ENCODE assay signal across 1 cellular context in the genomic region with DNA sequence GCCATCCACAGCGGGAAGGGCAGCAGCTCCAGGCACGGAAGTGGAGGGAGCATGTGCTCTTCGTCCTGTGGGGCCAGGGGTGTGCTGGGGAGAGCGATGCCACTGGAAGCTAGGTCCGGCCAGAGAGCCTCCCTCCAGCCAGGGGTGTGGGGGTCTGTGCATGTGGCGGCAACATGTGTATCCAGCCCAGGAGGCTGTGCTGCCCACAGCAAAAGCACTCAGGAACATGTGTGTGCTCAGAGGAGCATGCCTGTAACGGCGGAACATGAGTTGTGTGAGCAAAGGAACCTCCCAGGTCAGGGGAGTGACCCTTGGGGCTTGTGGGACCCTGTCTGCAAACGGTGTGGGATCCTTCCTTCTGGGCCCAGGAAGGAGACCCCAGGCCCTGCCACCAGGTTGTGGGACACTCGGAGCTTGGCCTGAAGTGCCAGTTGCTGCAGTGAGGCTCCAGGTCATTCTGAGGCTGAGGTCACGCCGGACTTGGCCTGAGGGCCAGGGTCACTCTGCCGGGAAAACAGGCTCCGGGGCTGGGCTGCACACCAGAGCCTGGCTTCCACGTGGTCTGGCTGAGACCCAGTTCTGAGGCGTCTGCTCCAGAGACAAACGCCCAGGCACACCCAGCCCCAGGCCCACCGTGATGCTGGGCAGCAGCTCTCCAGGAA.
TF ChIP-seq lines count a peak whose summit lies in the region.

No MANE protein-coding gene starts in this region.

TF ChIP-seq in HepG2, 621 proteins besides CTCF, POLR2A, EP300 and RAD21 (continued from another document and continues in another):
- TF ChIP-seq HCFC1 (IDR thresholded peaks at IDR 0.05; ENCODE audit: low read depth, low read length) (no peak), ZNF572 (CRISPR knock-in tag; IDR thresholded peaks at IDR 0.05) (no peak), ZBTB7B (CRISPR knock-in tag; IDR thresholded peaks at IDR 0.05) (no peak), SP5 (CRISPR knock-in tag; IDR thresholded peaks at IDR 0.05; ENCODE audit: borderline replicate concordance, low read depth) (no peak), ZNF780A (CRISPR knock-in tag; IDR thresholded peaks at IDR 0.05) (no peak), ZBTB1 (CRISPR knock-in tag; IDR thresholded peaks at IDR 0.05; ENCODE audit: borderline replicate concordance) (no peak), SOX6 (IDR thresholded peaks at IDR 0.05) (no peak), SOX6 (CRISPR knock-in tag; IDR thresholded peaks at IDR 0.05) (no peak; the same call in 1 of the 2 replicates), U2AF2 (IDR thresholded peaks at IDR 0.05; ENCODE audit: low read depth, low read length) (no peak), MED13 (CRISPR knock-in tag; IDR thresholded peaks at IDR 0.05) (no peak), RBFOX2 (IDR thresholded peaks at IDR 0.05; ENCODE audit: low read depth, low read length) (no peak), ZNF383 (CRISPR knock-in tag; IDR thresholded peaks at IDR 0.05; ENCODE audit: borderline replicate concordance) (no peak), ZNF891 (CRISPR knock-in tag; IDR thresholded peaks at IDR 0.05) (no peak), NFRKB (IDR thresholded peaks at IDR 0.05) (no peak), SMAD9 (CRISPR knock-in tag; IDR thresholded peaks at IDR 0.05) (no peak), ZNF788 (CRISPR knock-in tag; IDR thresholded peaks at IDR 0.05; ENCODE audit: borderline replicate concordance) (no peak), RARA (CRISPR knock-in tag; IDR thresholded peaks at IDR 0.05) (peak; percentile 86), ZBTB3 (CRISPR knock-in tag; IDR thresholded peaks at IDR 0.05; ENCODE audit: borderline replicate concordance, low read depth) (no peak), ZNF264 (CRISPR knock-in tag; IDR thresholded peaks at IDR 0.05) (no peak), BCL6 (CRISPR knock-in tag; IDR thresholded peaks at IDR 0.05) (no peak), ZNF205 (CRISPR knock-in tag; IDR thresholded peaks at IDR 0.05) (no peak), ZNF441 (CRISPR knock-in tag; IDR thresholded peaks at IDR 0.05; ENCODE audit: borderline replicate concordance) (no peak), ZMYM4 (CRISPR knock-in tag; IDR thresholded peaks at IDR 0.05) (no peak), HDAC1 (CRISPR knock-in tag; IDR thresholded peaks at IDR 0.05) (peak; percentile 32; the same call in 1 of the 2 replicates), JUNB (CRISPR knock-in tag; IDR thresholded peaks at IDR 0.05; ENCODE audit: borderline replicate concordance) (no peak), NFKB2 (CRISPR knock-in tag; IDR thresholded peaks at IDR 0.05; ENCODE audit: borderline replicate concordance) (no peak), ELF3 (CRISPR knock-in tag; IDR thresholded peaks at IDR 0.05) (no peak; the same call in 1 of the 2 replicates), THAP11 (CRISPR knock-in tag; IDR thresholded peaks at IDR 0.05) (no peak), GABPB1 (CRISPR knock-in tag; IDR thresholded peaks at IDR 0.05) (peak; percentile 36; the same call in 1 of the 2 replicates), KLF9 (CRISPR knock-in tag; IDR thresholded peaks at IDR 0.05; ENCODE audit: low read depth) (no peak), FOXM1 (CRISPR knock-in tag; IDR thresholded peaks at IDR 0.05) (no peak), KLF15 (CRISPR knock-in tag; IDR thresholded peaks at IDR 0.05; ENCODE audit: borderline replicate concordance) (no peak), ZNF136 (CRISPR knock-in tag; IDR thresholded peaks at IDR 0.05; ENCODE audit: low read depth) (no peak), HOXA3 (CRISPR knock-in tag; IDR thresholded peaks at IDR 0.05) (no peak), ZNF20 (CRISPR knock-in tag; IDR thresholded peaks at IDR 0.05) (no peak), ZNF501 (CRISPR knock-in tag; IDR thresholded peaks at IDR 0.05) (peak; percentile 66), EED (CRISPR knock-in tag; IDR thresholded peaks at IDR 0.05) (no peak), ZNF766 (CRISPR knock-in tag; IDR thresholded peaks at IDR 0.05; ENCODE audit: borderline replicate concordance) (0 out of 2 replicates have a peak, but pooled peaks have one; percentile 15), ZSCAN20 (CRISPR knock-in tag; IDR thresholded peaks at IDR 0.05; ENCODE audit: borderline replicate concordance) (no peak), ZNF772 (CRISPR knock-in tag; IDR thresholded peaks at IDR 0.05) (no peak), SRF (IDR thresholded peaks at IDR 0.05; ENCODE audit: low read depth, low read length) (no peak), GTF3A (CRISPR knock-in tag; conservative IDR thresholded peaks at IDR 0.05) (no peak)
- TF ChIP-seq, protein P1, sequence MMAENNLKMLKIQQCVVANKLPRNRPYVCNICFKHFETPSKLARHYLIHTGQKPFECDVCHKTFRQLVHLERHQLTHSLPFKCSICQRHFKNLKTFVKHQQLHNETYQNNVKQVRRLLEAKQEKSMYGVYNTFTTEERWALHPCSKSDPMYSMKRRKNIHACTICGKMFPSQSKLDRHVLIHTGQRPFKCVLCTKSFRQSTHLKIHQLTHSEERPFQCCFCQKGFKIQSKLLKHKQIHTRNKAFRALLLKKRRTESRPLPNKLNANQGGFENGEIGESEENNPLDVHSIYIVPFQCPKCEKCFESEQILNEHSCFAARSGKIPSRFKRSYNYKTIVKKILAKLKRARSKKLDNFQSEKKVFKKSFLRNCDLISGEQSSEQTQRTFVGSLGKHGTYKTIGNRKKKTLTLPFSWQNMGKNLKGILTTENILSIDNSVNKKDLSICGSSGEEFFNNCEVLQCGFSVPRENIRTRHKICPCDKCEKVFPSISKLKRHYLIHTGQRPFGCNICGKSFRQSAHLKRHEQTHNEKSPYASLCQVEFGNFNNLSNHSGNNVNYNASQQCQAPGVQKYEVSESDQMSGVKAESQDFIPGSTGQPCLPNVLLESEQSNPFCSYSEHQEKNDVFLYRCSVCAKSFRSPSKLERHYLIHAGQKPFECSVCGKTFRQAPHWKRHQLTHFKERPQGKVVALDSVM (CRISPR knock-in tag; IDR thresholded peaks at IDR 0.05): no peak; the same call in 1 of the 2 replicates
- TF ChIP-seq, protein P2, sequence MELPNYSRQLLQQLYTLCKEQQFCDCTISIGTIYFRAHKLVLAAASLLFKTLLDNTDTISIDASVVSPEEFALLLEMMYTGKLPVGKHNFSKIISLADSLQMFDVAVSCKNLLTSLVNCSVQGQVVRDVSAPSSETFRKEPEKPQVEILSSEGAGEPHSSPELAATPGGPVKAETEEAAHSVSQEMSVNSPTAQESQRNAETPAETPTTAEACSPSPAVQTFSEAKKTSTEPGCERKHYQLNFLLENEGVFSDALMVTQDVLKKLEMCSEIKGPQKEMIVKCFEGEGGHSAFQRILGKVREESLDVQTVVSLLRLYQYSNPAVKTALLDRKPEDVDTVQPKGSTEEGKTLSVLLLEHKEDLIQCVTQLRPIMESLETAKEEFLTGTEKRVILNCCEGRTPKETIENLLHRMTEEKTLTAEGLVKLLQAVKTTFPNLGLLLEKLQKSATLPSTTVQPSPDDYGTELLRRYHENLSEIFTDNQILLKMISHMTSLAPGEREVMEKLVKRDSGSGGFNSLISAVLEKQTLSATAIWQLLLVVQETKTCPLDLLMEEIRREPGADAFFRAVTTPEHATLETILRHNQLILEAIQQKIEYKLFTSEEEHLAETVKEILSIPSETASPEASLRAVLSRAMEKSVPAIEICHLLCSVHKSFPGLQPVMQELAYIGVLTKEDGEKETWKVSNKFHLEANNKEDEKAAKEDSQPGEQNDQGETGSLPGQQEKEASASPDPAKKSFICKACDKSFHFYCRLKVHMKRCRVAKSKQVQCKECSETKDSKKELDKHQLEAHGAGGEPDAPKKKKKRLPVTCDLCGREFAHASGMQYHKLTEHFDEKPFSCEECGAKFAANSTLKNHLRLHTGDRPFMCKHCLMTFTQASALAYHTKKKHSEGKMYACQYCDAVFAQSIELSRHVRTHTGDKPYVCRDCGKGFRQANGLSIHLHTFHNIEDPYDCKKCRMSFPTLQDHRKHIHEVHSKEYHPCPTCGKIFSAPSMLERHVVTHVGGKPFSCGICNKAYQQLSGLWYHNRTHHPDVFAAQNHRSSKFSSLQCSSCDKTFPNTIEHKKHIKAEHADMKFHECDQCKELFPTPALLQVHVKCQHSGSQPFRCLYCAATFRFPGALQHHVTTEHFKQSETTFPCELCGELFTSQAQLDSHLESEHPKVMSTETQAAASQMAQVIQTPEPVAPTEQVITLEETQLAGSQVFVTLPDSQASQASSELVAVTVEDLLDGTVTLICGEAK (IDR thresholded peaks at IDR 0.05): no peak
- TF ChIP-seq, protein P2 (CRISPR knock-in tag; IDR thresholded peaks at IDR 0.05): 0 out of 2 replicates have a peak, but pooled peaks have one; percentile 49
- TF ChIP-seq, protein P3, sequence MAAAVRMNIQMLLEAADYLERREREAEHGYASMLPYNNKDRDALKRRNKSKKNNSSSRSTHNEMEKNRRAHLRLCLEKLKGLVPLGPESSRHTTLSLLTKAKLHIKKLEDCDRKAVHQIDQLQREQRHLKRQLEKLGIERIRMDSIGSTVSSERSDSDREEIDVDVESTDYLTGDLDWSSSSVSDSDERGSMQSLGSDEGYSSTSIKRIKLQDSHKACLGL (CRISPR knock-in tag; IDR thresholded peaks at IDR 0.05): peak; percentile 82; the same call in 1 of the 2 replicates
- TF ChIP-seq, protein P4, sequence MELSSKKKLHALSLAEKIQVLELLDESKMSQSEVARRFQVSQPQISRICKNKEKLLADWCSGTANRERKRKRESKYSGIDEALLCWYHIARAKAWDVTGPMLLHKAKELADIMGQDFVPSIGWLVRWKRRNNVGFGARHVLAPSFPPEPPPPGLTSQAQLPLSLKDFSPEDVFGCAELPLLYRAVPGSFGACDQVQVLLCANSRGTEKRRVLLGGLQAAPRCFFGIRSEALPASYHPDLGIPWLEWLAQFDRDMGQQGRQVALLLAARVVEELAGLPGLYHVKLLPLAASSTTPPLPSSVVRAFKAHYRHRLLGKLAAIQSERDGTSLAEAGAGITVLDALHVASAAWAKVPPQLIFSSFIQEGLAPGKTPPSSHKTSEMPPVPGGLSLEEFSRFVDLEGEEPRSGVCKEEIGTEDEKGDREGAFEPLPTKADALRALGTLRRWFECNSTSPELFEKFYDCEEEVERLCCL (CRISPR knock-in tag; IDR thresholded peaks at IDR 0.05; ENCODE audit: borderline replicate concordance): 0 out of 2 replicates have a peak, but pooled peaks have one; percentile 23
- TF ChIP-seq, protein P5, sequence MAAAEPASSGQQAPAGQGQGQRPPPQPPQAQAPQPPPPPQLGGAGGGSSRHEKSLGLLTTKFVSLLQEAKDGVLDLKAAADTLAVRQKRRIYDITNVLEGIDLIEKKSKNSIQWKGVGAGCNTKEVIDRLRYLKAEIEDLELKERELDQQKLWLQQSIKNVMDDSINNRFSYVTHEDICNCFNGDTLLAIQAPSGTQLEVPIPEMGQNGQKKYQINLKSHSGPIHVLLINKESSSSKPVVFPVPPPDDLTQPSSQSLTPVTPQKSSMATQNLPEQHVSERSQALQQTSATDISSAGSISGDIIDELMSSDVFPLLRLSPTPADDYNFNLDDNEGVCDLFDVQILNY (CRISPR knock-in tag; conservative IDR thresholded peaks at IDR 0.05): no peak
- TF ChIP-seq, protein P6, sequence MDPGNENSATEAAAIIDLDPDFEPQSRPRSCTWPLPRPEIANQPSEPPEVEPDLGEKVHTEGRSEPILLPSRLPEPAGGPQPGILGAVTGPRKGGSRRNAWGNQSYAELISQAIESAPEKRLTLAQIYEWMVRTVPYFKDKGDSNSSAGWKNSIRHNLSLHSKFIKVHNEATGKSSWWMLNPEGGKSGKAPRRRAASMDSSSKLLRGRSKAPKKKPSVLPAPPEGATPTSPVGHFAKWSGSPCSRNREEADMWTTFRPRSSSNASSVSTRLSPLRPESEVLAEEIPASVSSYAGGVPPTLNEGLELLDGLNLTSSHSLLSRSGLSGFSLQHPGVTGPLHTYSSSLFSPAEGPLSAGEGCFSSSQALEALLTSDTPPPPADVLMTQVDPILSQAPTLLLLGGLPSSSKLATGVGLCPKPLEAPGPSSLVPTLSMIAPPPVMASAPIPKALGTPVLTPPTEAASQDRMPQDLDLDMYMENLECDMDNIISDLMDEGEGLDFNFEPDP (CRISPR knock-in tag; conservative IDR thresholded peaks at IDR 0.05): no peak
- TF ChIP-seq, protein P7, sequence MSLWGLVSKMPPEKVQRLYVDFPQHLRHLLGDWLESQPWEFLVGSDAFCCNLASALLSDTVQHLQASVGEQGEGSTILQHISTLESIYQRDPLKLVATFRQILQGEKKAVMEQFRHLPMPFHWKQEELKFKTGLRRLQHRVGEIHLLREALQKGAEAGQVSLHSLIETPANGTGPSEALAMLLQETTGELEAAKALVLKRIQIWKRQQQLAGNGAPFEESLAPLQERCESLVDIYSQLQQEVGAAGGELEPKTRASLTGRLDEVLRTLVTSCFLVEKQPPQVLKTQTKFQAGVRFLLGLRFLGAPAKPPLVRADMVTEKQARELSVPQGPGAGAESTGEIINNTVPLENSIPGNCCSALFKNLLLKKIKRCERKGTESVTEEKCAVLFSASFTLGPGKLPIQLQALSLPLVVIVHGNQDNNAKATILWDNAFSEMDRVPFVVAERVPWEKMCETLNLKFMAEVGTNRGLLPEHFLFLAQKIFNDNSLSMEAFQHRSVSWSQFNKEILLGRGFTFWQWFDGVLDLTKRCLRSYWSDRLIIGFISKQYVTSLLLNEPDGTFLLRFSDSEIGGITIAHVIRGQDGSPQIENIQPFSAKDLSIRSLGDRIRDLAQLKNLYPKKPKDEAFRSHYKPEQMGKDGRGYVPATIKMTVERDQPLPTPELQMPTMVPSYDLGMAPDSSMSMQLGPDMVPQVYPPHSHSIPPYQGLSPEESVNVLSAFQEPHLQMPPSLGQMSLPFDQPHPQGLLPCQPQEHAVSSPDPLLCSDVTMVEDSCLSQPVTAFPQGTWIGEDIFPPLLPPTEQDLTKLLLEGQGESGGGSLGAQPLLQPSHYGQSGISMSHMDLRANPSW (CRISPR knock-in tag; IDR thresholded peaks at IDR 0.05; ENCODE audit: borderline replicate concordance): no peak
